Comparison of ENCODE assay signal across 13 cellular contexts in the genomic region with DNA sequence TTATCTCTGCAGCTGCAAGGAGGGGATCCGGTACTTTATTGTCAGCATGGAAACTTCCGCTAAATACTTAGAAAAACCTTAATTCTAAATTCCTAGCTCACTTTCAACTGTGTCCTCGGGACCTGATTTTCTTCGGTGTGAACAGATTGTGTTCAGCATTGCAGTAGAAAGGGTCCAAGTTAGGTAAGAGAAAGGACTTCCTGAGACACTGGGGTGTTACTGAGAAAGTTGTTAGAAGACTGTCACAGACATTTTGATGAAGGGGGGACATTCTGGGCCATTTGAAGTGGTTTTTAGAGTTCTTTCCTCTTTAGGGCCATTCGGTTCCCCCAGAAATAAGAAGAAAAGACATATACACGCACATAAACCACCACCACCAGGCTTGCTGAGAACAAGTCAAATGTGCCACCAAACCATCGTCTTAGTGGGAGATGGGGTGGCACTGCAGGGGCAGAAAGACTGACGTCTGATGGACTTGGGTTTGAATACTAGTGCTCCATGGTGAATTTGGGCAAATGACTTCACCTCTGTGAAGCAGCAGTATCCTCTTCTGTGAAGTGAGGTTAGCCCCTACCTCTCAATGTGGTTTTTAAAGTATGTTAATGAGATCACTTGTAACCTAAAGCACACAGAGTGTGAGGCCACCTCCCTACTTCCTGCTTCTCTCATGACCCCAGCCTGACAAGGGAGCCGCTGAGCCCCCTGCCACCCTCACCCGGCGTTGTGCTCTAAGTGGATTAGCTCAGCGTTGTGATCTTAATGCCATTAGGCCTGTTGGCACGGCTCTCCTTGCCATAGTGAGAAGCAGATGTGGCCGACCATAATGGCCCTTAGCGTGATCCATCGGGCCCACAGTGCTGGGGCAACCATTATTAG. TPM values are rescaled to one million over a fixed set of nuclear protein-coding genes. Genes with fewer than 3 reads are reported as not detected.
DNase-seq lines count a peak whose midpoint lies in the region; TF ChIP-seq lines count a peak whose summit lies in the region.
"Had no signal": no experiment of that assay in that cellular context is flagged by ENCODE, and none has a peak within 500 bp of the region (broad histone marks: within the 10 kb centered on the region; RNA-seq: fewer than 3 reads in every experiment).

No MANE protein-coding gene starts in this region.

- H3K9me3 ChIP-seq in effector memory CD4-positive, alpha-beta T cell (ENCODE audit: control insufficient read depth, low read length): no peaks in the 10 kb centered on the region
- H3K9me3 ChIP-seq in spleen: no peaks in the 10 kb centered on the region

- H3K9me3 Mint-ChIP-seq in T-helper 1 cell treated with Interleukin-12 subunit alpha and Interleukin-12 subunit beta and Interleukin-4 antibody, amounts not matched to agents 30 μg/mL and 1 μg/mL, for 36 hours: no peaks in the 10 kb centered on the region

- 49 to 71% (median 66%) methylated on average over 16 of the region's 16 CpGs for WGBS in spleen, 5 donors

- no peak for TF ChIP-seq POLR2A in spleen (IDR thresholded peaks at IDR 0.05)

- no peak overlapping the region for H3K4me3 ChIP-seq in effector memory CD4-positive, alpha-beta T cell (ENCODE audit: insufficient read depth, low read depth, low read length, poor library complexity, severe bottlenecking)
- peak overlapping the region in 2 of 8 donors; percentile 16 to 43 for H3K4me3 ChIP-seq in spleen

- H3K4me1 Mint-ChIP-seq in T-helper 1 cell treated with Interleukin-12 subunit alpha and Interleukin-12 subunit beta and Interleukin-4 antibody, amounts not matched to agents 30 μg/mL and 1 μg/mL, for 36 hours (ENCODE audit: low read depth): peaks cover 30% of the 10 kb centered on the region

- DNase-seq in DMS79 treated with DMSO at 0.1 percent for 48 hours (lab: John Stamatoyannopoulos, UW) (peak; percentile 20), DMS79 (lab: John Stamatoyannopoulos, UW) (no peak), spleen (no peak), NCI-H1694 (lab: John Stamatoyannopoulos, UW) (no peak), DMS53 treated with DMSO at 0.1 percent for 48 hours (lab: John Stamatoyannopoulos, UW; ENCODE audit: unreplicated experiment) (no peak)
- DNase-seq in effector memory CD4-positive, alpha-beta T cell: no peak
- DNase-seq in stimulated activated CD4-positive, alpha-beta T cell treated with anti-CD3 and anti-CD28 coated beads, Interleukin-2, amount 100 ng/mL, for 48 hours: no peak
- DNase-seq: 8988T, NCI-H2227 treated with DMSO at 0.1 percent for 48 hours, substantia nigra, SW 1271 had no signal

- peak overlapping the region; percentile 32 for H3K27ac Mint-ChIP-seq in T-helper 1 cell treated with Interleukin-12 subunit alpha and Interleukin-12 subunit beta and Interleukin-4 antibody, amounts not matched to agents 30 μg/mL and 1 μg/mL, for 36 hours

- intact Hi-C loops in spleen (cut with DNase I; ENCODE audit: low total_unique reads): no loop called here

- peaks cover 34% of the 10 kb centered on the region for H3K27me3 Mint-ChIP-seq in T-helper 1 cell treated with Interleukin-12 subunit alpha and Interleukin-12 subunit beta and Interleukin-4 antibody, amounts not matched to agents 30 μg/mL and 1 μg/mL, for 36 hours (ENCODE audit: low read depth)

- no peak overlapping the region for H3K4me3 Mint-ChIP-seq in T-helper 1 cell treated with Interleukin-12 subunit alpha and Interleukin-12 subunit beta and Interleukin-4 antibody, amounts not matched to agents 30 μg/mL and 1 μg/mL, for 36 hours

- no peaks in the 10 kb centered on the region for H3K36me3 ChIP-seq in effector memory CD4-positive, alpha-beta T cell (ENCODE audit: control insufficient read depth, insufficient read depth, low read length)
- peaks cover 0 to 64% (median 2%) of the 10 kb centered on the region in 6 donors for H3K36me3 ChIP-seq in spleen

- peaks cover 36% of the 10 kb centered on the region for H3K4me1 ChIP-seq in effector memory CD4-positive, alpha-beta T cell (ENCODE audit: control insufficient read depth, insufficient read depth, low read length, poor library complexity, severe bottlenecking)
- H3K4me1 ChIP-seq in spleen: peaks cover 46 to 96% (median 76%) of the 10 kb centered on the region in 6 donors

- TF ChIP-seq CTCF in spleen (IDR thresholded peaks at IDR 0.05 in 8 of 11, conservative IDR thresholded peaks at IDR 0.05 in 3 of 11): no peak

- no peaks in the 10 kb centered on the region for H3K27me3 ChIP-seq in effector memory CD4-positive, alpha-beta T cell (replicated peaks; ENCODE audit: control insufficient read depth, insufficient read depth, low read length, poor library complexity, severe bottlenecking)
- H3K27me3 ChIP-seq in spleen (replicated peaks in 1 of 7): peaks cover 0 to 9% (median 0%) of the 10 kb centered on the region in 7 donors

- H3K27ac ChIP-seq in effector memory CD4-positive, alpha-beta T cell (ENCODE audit: insufficient read depth, low read length, poor library complexity, severe bottlenecking): peak overlapping the region; percentile 54
- H3K27ac ChIP-seq in spleen: peak overlapping the region in 6 of 8 donors; percentile 19 to 79 (median 63)

- H3K36me3 Mint-ChIP-seq in T-helper 1 cell treated with Interleukin-12 subunit alpha and Interleukin-12 subunit beta and Interleukin-4 antibody, amounts not matched to agents 30 μg/mL and 1 μg/mL, for 36 hours (ENCODE audit: low read depth): peaks cover 1% of the 10 kb centered on the region

RNA-seq across cellular contexts. Expression of gene ZBTB16, which starts 14.2 kb away (rescaled TPM):
- total RNA-seq in spleen: 10 to 100 TPM in 6 of 7 donors, 1 to 10 TPM in 1; 8.4 to 85.6 (median 81.9) TPM
- polyA plus RNA-seq in spleen: 1 to 10 TPM; 1.5 to 9.2 (median 2.8) TPM
- total RNA-seq: fibroblast of lung had no signal
- polyA plus RNA-seq: fibroblast of lung had no signal
